18 cellular contexts compared by ENCODE assay signal in genomic region chr21:46082638-46083270, GRCh38. TPM values are rescaled to one million over a fixed set of nuclear protein-coding genes. Genes with fewer than 3 reads are reported as not detected.
DNase-seq lines count a peak whose midpoint lies in the region; ATAC-seq and TF ChIP-seq lines count a peak whose summit lies in the region.
"Had no signal": no experiment of that assay in that cellular context is flagged by ENCODE, and none has a peak within 500 bp of the region (broad histone marks: within the 10 kb centered on the region; RNA-seq: fewer than 3 reads in every experiment).

No MANE protein-coding gene starts in this region.

- H3K9me3 ChIP-seq in esophagus squamous epithelium (no peaks in the 10 kb centered on the region), neuronal stem cell (replicated peaks in 1 of 2; ENCODE audit: control insufficient read depth in 2 of 2, insufficient read depth in 1 of 2, low read depth in 1 of 2, low read length in 2 of 2) (peaks cover 0 to 3% of the 10 kb centered on the region in 2 donors), uterus (no peaks in the 10 kb centered on the region)
- H3K9me3 ChIP-seq: thyroid gland had no signal

- H3K27me3 ChIP-seq in esophagus squamous epithelium (peaks cover 0 to 46% (median 0%) of the 10 kb centered on the region in 4 donors), neuronal stem cell (ENCODE audit: control insufficient read depth in 3 of 3, insufficient read depth in 3 of 3, low read depth in 1 of 3, low read length in 3 of 3) (peaks cover 0 to 3% (median 0%) of the 10 kb centered on the region in 3 experiments), uterus (no peaks in the 10 kb centered on the region)
- H3K27me3 ChIP-seq: thyroid gland had no signal

- POLR2A ChIA-PET in WTC11 (lab: Charles Lee): interaction anchor here (0.6 kb wide), 1 partner anchor 26 kb away, joined by 5 read pairs; no protein-coding TSS in a partner anchor

- no peak overlapping the region for H3K4me2 ChIP-seq in neuronal stem cell (ENCODE audit: insufficient read depth, low read length, poor library complexity, severe bottlenecking)

- CTCF ChIA-PET in WTC11 (lab: Charles Lee): no interaction called here

- 84% methylated on average over 3 of the region's 14 CpGs; no CpG with 5 or more reads in 1 of the 2 donors for WGBS in esophagus squamous epithelium, 2 donors
- WGBS in neuronal stem cell (ENCODE audit: extremely low coverage in 2 of 2, insufficient read length in 2 of 2, insufficient replicate concordance in 1 of 2), 2 donors: no CpG with 5 or more reads among the region's 14 CpGs

- H3K36me3 Mint-ChIP-seq in WTC11: peaks cover 5% of the 10 kb centered on the region; the same call in 1 of the 2 replicates

- H3K27me3 Mint-ChIP-seq in WTC11 (ENCODE audit: low read depth): no peaks in the 10 kb centered on the region

- H2AFZ ChIP-seq in neuronal stem cell (ENCODE audit: low read length): no peak overlapping the region

- H2BK12ac ChIP-seq in neuronal stem cell (ENCODE audit: low read length): peak overlapping the region; percentile 58

- H3K4ac ChIP-seq in neuronal stem cell (ENCODE audit: low read length): no peak overlapping the region

- TF ChIP-seq CTCF in esophagus squamous epithelium (IDR thresholded peaks at IDR 0.05): no peak
- TF ChIP-seq CTCF in uterus (IDR thresholded peaks at IDR 0.05): no peak
- no peak for TF ChIP-seq CTCF in WTC11 (IDR thresholded peaks at IDR 0.05)

- H3K27ac Mint-ChIP-seq in WTC11: no peak overlapping the region

- peaks cover 11 to 53% (median 37%) of the 10 kb centered on the region in 3 donors for H3K4me1 ChIP-seq in esophagus squamous epithelium
- peaks cover 0 to 6% of the 10 kb centered on the region in 2 donors for H3K4me1 ChIP-seq in neuronal stem cell (ENCODE audit: control insufficient read depth in 2 of 2, insufficient read depth in 1 of 2, low read depth in 1 of 2, low read length in 2 of 2)
- peaks cover 0 to 8% of the 10 kb centered on the region in 2 donors for H3K4me1 ChIP-seq in uterus

- peak overlapping the region; percentile 89 for H3K14ac ChIP-seq in neuronal stem cell (ENCODE audit: low read length)

- peak overlapping the region; percentile 65 for H3K23ac ChIP-seq in neuronal stem cell (ENCODE audit: low read depth, low read length, poor library complexity)

- no peak overlapping the region for H2BK5ac ChIP-seq in neuronal stem cell (ENCODE audit: low read length)

- H3K9ac ChIP-seq in neuronal stem cell (ENCODE audit: low read depth, low read length, poor library complexity): no peak overlapping the region

- H3K18ac ChIP-seq in neuronal stem cell (ENCODE audit: low read length): peak overlapping the region; percentile 64

- H4K91ac ChIP-seq in neuronal stem cell (ENCODE audit: low read depth, low read length, poor library complexity): no peak overlapping the region

- intact Hi-C loops in esophagus squamous epithelium (cut with DNase I) (no loop called here), uterus (cut with DNase I; ENCODE audit: low total_unique reads) (no loop called here)

- H3K4me1 Mint-ChIP-seq in WTC11: no peaks in the 10 kb centered on the region

- peaks cover 2% of the 10 kb centered on the region for H3K79me1 ChIP-seq in neuronal stem cell (ENCODE audit: low read depth, low read length)

- no peak overlapping the region for H2BK120ac ChIP-seq in neuronal stem cell (ENCODE audit: low read depth, low read length)

- TF ChIP-seq POLR2A in esophagus squamous epithelium (IDR thresholded peaks at IDR 0.05) (no peak), uterus (IDR thresholded peaks at IDR 0.05) (no peak)

- H3K36me3 ChIP-seq in esophagus squamous epithelium (no peaks in the 10 kb centered on the region), neuronal stem cell (replicated peaks in 1 of 2; ENCODE audit: control insufficient read depth in 2 of 2, insufficient read depth in 2 of 2, low read length in 2 of 2) (peaks cover 0 to 2% of the 10 kb centered on the region in 2 donors), uterus (no peaks in the 10 kb centered on the region)
- H3K36me3 ChIP-seq: thyroid gland had no signal

- ATAC-seq in WTC11: no peak
- ATAC-seq: Right ventricle myocardium inferior had no signal

- H3K27ac ChIP-seq in esophagus squamous epithelium (peak overlapping the region in 3 of 4 donors; percentile 53 to 62 (median 58)), neuronal stem cell (replicated peaks; ENCODE audit: low read length) (no peak overlapping the region), uterus (peak overlapping the region; percentile 60 to 70)
- H3K27ac ChIP-seq: C4-2B, epithelial cell of prostate, thyroid gland, VCaP had no signal

- no peak overlapping the region for H4K8ac ChIP-seq in neuronal stem cell (ENCODE audit: low read depth, low read length)

- H3K9me3 Mint-ChIP-seq in WTC11: peaks cover 10% of the 10 kb centered on the region

- H2AK5ac ChIP-seq in neuronal stem cell (ENCODE audit: low read depth, low read length): peak overlapping the region; percentile 88

- H3K4me3 ChIP-seq in esophagus squamous epithelium (no peak overlapping the region), neuronal stem cell (ENCODE audit: low read length in 2 of 2) (no peak overlapping the region), uterus (no peak overlapping the region)
- H3K4me3 ChIP-seq: thyroid gland had no signal

- no peak overlapping the region for H2BK15ac ChIP-seq in neuronal stem cell (ENCODE audit: low read length)

- peak; percentile 50 for DNase-seq in activated CD8-positive, alpha-beta memory T cell treated with anti-CD3 and anti-CD28 coated beads for 24 hours
- DNase-seq in activated CD8-positive, alpha-beta memory T cell treated with anti-CD3 and anti-CD28 coated beads, Interleukin-2, amount 50 U/mL, for 4 hours: no peak
- DNase-seq in esophagus squamous epithelium (lab: John Stamatoyannopoulos, UW) (no peak), neuronal stem cell (ENCODE audit: low spot score) (no peak), uterus (peak in 1 of 2 donors; percentile 27), AG08395 (ENCODE audit: low spot score) (no peak), WTC11 (ENCODE audit: low spot score) (no peak), NCI-H1436 (lab: John Stamatoyannopoulos, UW) (no peak)
- DNase-seq: activated naive CD4-positive, alpha-beta T cell treated with anti-CD3 and anti-CD28 coated beads, Interleukin-2, amount 50 U/mL, for 16 hours; cortex of kidney; GF-D8; NCI-H187; T-helper 1 cell; thyroid gland had no signal

- no peak overlapping the region for H3K4me3 Mint-ChIP-seq in WTC11

TF ChIP-seq in WTC11, 78 proteins besides CTCF, POLR2A, EP300 and RAD21 (continues in another document):
- TF ChIP-seq ZBTB21 (CRISPR knock-in tag; IDR thresholded peaks at IDR 0.05; ENCODE audit: borderline replicate concordance) (no peak), FOXK1 (CRISPR knock-in tag; IDR thresholded peaks at IDR 0.05) (no peak), EMX1 (CRISPR knock-in tag; IDR thresholded peaks at IDR 0.05) (no peak), SMAD4 (CRISPR knock-in tag; IDR thresholded peaks at IDR 0.05) (no peak), GABPB1 (CRISPR knock-in tag; IDR thresholded peaks at IDR 0.05) (no peak), CREM (CRISPR knock-in tag; IDR thresholded peaks at IDR 0.05) (no peak), OVOL2 (CRISPR knock-in tag; IDR thresholded peaks at IDR 0.05; ENCODE audit: borderline replicate concordance) (no peak), E2F5 (CRISPR knock-in tag; IDR thresholded peaks at IDR 0.05) (no peak), MAX (CRISPR knock-in tag; IDR thresholded peaks at IDR 0.05) (no peak), ETV6 (CRISPR knock-in tag; IDR thresholded peaks at IDR 0.05) (no peak), PRRX2 (CRISPR knock-in tag; IDR thresholded peaks at IDR 0.05) (no peak)
- TF ChIP-seq, protein P1, sequence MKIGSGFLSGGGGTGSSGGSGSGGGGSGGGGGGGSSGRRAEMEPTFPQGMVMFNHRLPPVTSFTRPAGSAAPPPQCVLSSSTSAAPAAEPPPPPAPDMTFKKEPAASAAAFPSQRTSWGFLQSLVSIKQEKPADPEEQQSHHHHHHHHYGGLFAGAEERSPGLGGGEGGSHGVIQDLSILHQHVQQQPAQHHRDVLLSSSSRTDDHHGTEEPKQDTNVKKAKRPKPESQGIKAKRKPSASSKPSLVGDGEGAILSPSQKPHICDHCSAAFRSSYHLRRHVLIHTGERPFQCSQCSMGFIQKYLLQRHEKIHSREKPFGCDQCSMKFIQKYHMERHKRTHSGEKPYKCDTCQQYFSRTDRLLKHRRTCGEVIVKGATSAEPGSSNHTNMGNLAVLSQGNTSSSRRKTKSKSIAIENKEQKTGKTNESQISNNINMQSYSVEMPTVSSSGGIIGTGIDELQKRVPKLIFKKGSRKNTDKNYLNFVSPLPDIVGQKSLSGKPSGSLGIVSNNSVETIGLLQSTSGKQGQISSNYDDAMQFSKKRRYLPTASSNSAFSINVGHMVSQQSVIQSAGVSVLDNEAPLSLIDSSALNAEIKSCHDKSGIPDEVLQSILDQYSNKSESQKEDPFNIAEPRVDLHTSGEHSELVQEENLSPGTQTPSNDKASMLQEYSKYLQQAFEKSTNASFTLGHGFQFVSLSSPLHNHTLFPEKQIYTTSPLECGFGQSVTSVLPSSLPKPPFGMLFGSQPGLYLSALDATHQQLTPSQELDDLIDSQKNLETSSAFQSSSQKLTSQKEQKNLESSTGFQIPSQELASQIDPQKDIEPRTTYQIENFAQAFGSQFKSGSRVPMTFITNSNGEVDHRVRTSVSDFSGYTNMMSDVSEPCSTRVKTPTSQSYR (CRISPR knock-in tag; IDR thresholded peaks at IDR 0.05): no peak
- TF ChIP-seq, protein P2, sequence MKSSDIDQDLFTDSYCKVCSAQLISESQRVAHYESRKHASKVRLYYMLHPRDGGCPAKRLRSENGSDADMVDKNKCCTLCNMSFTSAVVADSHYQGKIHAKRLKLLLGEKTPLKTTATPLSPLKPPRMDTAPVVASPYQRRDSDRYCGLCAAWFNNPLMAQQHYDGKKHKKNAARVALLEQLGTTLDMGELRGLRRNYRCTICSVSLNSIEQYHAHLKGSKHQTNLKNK (CRISPR knock-in tag; IDR thresholded peaks at IDR 0.05): no peak

RNA-seq across cellular contexts. Expression of gene COL6A2, which starts 15.2 kb away (rescaled TPM):
- total RNA-seq in esophagus squamous epithelium: 100 to 1,000 TPM in 1 of 4 donors, 10 to 100 TPM in 3; 23.0 to 328 (median 62.0) TPM
- 19.3 TPM for polyA plus RNA-seq in neuronal stem cell (2013, experiment 1 of 2)
- 19.1 TPM for polyA plus RNA-seq in neuronal stem cell (2013, experiment 2 of 2)
- 1,000 to 10,000 TPM in 2 of 4 donors, 100 to 1,000 TPM in 2; 321 to 1,200 (median 948) TPM for total RNA-seq in uterus
- total RNA-seq in WTC11 (2021): 111 to 138 TPM (median 138 TPM) in 3 replicates
